23 cellular contexts compared by ENCODE assay signal in genomic region chr4:142363686-142364085, GRCh38.
"Had no signal": no experiment of that assay in that cellular context is flagged by ENCODE, and none has a peak within 500 bp of the region (broad histone marks: within the 10 kb centered on the region; RNA-seq: fewer than 3 reads in every experiment).

No MANE protein-coding gene starts in this region.

- H3K27ac ChIP-seq: body of pancreas, cardiac muscle cell, right lobe of liver, stomach, suprapubic skin, tibial nerve, uterus had no signal

- H3K4me1 Mint-ChIP-seq: memory B cell; stimulated activated memory B cell treated with anti-CD40 and anti-IgM and Interleukin-4, amounts not matched to agents 10 μg/mL and 1 μg/mL and 100 μg/mL, for 72 hours had no signal

- H3K27me3 Mint-ChIP-seq: activated CD4-positive, alpha-beta T cell treated with anti-CD3 and anti-CD28 coated beads, Interleukin-2, amount 10 ng/mL, durations not matched to agents 24 days and 14 days; dendritic cell treated with granulocyte-macrophage colony-stimulating factor and Interleukin-4, amounts not matched to agents 40 ng/mL and 50 ng/mL, for 4 days; stimulated activated memory B cell treated with anti-CD40 and anti-IgM and Interleukin-4, amounts not matched to agents 10 μg/mL and 1 μg/mL and 100 μg/mL, for 72 hours had no signal

- ATAC-seq: body of pancreas; left colon; right lobe of liver; stimulated activated memory B cell treated with anti-CD40 and anti-IgM and Interleukin-4, amounts not matched to agents 10 μg/mL and 1 μg/mL and 100 μg/mL, for 72 hours had no signal

- H3K36me3 Mint-ChIP-seq: memory B cell; stimulated activated memory B cell treated with anti-CD40 and anti-IgM and Interleukin-4, amounts not matched to agents 10 μg/mL and 1 μg/mL and 100 μg/mL, for 72 hours had no signal

- H3K27ac Mint-ChIP-seq: activated CD4-positive, alpha-beta T cell treated with anti-CD3 and anti-CD28 coated beads, Interleukin-2, amount 10 ng/mL, durations not matched to agents 24 days and 14 days; activated T-helper 1 cell treated with anti-CD3 and anti-CD28 coated beads, Interleukin-12 subunit alpha, Interleukin-12 subunit beta, Interleukin-2, Interleukin-4 antibody, amounts not matched to agents 30 ng/mL and 10 ng/mL and 1 ng/mL, durations not matched to agents 14 hours and 24 hours and 36 hours; dendritic cell treated with granulocyte-macrophage colony-stimulating factor and Interleukin-4, amounts not matched to agents 40 ng/mL and 50 ng/mL, for 4 days; memory B cell; stimulated activated memory B cell treated with anti-CD40 and anti-IgM and Interleukin-4, amounts not matched to agents 10 μg/mL and 1 μg/mL and 100 μg/mL, for 72 hours had no signal

- DNase-seq: activated CD4-positive, alpha-beta T cell treated with anti-CD3 and anti-CD28 coated beads, Interleukin-2, amount 10 ng/mL, durations not matched to agents 24 days and 14 days; activated CD8-positive, alpha-beta memory T cell treated with anti-CD3 and anti-CD28 coated beads, Interleukin-2, amount 50 U/mL, for 48 hours; activated gamma-delta T cell treated with Interleukin-2 at 50 U/mL for 16 hours; anterior cingulate cortex; body of pancreas; effector CD4-positive, alpha-beta T cell; erythroblast; left colon; occipital lobe; posterior cingulate gyrus; right lobe of liver; stimulated activated CD4-positive, alpha-beta T cell treated with anti-CD3 and anti-CD28 coated beads, Interleukin-15, amount 100 ng/mL, for 24 hours; stomach; SW 1271; uterus had no signal

- H3K4me3 Mint-ChIP-seq: activated CD4-positive, alpha-beta T cell treated with anti-CD3 and anti-CD28 coated beads, Interleukin-2, amount 10 ng/mL, durations not matched to agents 24 days and 14 days; activated T-helper 1 cell treated with anti-CD3 and anti-CD28 coated beads, Interleukin-12 subunit alpha, Interleukin-12 subunit beta, Interleukin-2, Interleukin-4 antibody, amounts not matched to agents 30 ng/mL and 10 ng/mL and 1 ng/mL, durations not matched to agents 14 hours and 24 hours and 36 hours; dendritic cell treated with granulocyte-macrophage colony-stimulating factor and Interleukin-4, amounts not matched to agents 40 ng/mL and 50 ng/mL, for 4 days; memory B cell; neural crest cell; stimulated activated memory B cell treated with anti-CD40 and anti-IgM and Interleukin-4, amounts not matched to agents 10 μg/mL and 1 μg/mL and 100 μg/mL, for 72 hours had no signal
